In the genomic region with DNA sequence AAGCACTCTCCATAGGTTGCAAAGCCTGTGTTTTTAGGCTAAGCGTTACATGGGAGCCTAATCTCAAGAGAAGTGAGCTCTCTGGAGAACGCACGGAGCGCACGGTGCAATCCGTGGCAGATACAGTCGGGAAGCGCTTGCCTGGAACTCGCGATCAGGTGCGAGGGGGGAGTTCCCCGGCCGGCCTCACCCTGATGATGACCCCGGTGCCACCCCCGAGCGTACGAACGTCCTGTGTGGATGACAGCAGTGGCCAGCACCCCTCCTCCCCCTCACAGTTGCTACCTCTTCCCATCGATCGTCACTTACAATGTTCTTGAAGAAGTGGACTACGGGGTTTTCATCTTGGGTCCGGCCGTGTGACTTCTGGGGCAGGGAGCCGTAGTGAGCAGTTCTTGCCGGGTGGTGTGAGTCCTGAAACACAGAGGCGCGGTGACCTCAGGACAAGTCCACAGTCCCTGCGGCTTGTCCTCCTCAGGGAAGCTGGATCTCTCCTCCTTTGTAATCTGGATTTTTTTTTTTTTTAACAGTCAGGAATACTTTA, we compare ENCODE assay signal across 20 cellular contexts.
"Had no signal": no experiment of that assay in that cellular context is flagged by ENCODE, and none has a peak within 500 bp of the region (broad histone marks: within the 10 kb centered on the region; RNA-seq: fewer than 3 reads in every experiment).

No MANE protein-coding gene starts in this region.

- H3K27ac Mint-ChIP-seq: activated naive CD4-positive, alpha-beta T cell treated with anti-CD3 and anti-CD28 coated beads, Interleukin-2, amount 50 U/mL, for 72 hours; effector memory CD8-positive, alpha-beta T cell; progenitor cell of endocrine pancreas; T-helper 1 cell treated with Interleukin-12 subunit alpha and Interleukin-12 subunit beta and Interleukin-4 antibody, amounts not matched to agents 30 μg/mL and 1 μg/mL, for 36 hours; WTC11 had no signal

- H3K36me3 Mint-ChIP-seq: activated naive CD4-positive, alpha-beta T cell treated with anti-CD3 and anti-CD28 coated beads, Interleukin-2, amount 50 U/mL, for 72 hours; WTC11 had no signal

- DNase-seq: activated T-cell treated with anti-CD3 and anti-CD28 coated beads for 4 hours; brain microvascular endothelial cell; caudate nucleus; effector memory CD8-positive, alpha-beta T cell; hypothalamus; left cardiac atrium; mesenchymal stem cell; retina; stimulated activated CD4-positive, alpha-beta T cell treated with anti-CD3 and anti-CD28 coated beads, Interleukin-4, amount 100 ng/mL, for 24 hours; stimulated activated naive CD8-positive, alpha-beta T cell treated with anti-CD3 and anti-CD28 coated beads, Interleukin-15, Interleukin-2, amounts not matched to agents 100 U/mL and 50 U/mL, for 24 hours; T1000; thyroid gland had no signal

- H3K27me3 Mint-ChIP-seq: effector memory CD8-positive, alpha-beta T cell had no signal

- H3K27me3 ChIP-seq: ascending aorta, brain microvascular endothelial cell, esophagus muscularis mucosa, thyroid gland had no signal

- FAIRE-seq: frontal cortex had no signal

- ATAC-seq: effector memory CD8-positive, alpha-beta T cell; left cardiac atrium; stimulated activated naive CD8-positive, alpha-beta T cell treated with anti-CD3 and anti-CD28 coated beads, Interleukin-15, Interleukin-2, amounts not matched to agents 100 U/mL and 50 U/mL, for 24 hours; WTC11 had no signal

- H3K27ac ChIP-seq: ascending aorta, brain microvascular endothelial cell, thyroid gland had no signal

- H3K4me1 Mint-ChIP-seq: neural crest cell had no signal

- H3K4me1 ChIP-seq: ascending aorta, esophagus muscularis mucosa, thyroid gland had no signal

- H3K4me3 Mint-ChIP-seq: effector memory CD8-positive, alpha-beta T cell; neural crest cell; T-helper 1 cell treated with Interleukin-12 subunit alpha and Interleukin-12 subunit beta and Interleukin-4 antibody, amounts not matched to agents 30 μg/mL and 1 μg/mL, for 36 hours; WTC11 had no signal

- H3K4me3 ChIP-seq: ascending aorta, esophagus muscularis mucosa, thyroid gland had no signal

- H3K36me3 ChIP-seq: ascending aorta, brain microvascular endothelial cell, esophagus muscularis mucosa, thyroid gland had no signal

- H3K9me3 Mint-ChIP-seq: activated naive CD4-positive, alpha-beta T cell treated with anti-CD3 and anti-CD28 coated beads, Interleukin-2, amount 50 U/mL, for 72 hours; effector memory CD8-positive, alpha-beta T cell; neural crest cell; T-helper 1 cell treated with Interleukin-12 subunit alpha and Interleukin-12 subunit beta and Interleukin-4 antibody, amounts not matched to agents 30 μg/mL and 1 μg/mL, for 36 hours; WTC11 had no signal

- H3K9me3 ChIP-seq: ascending aorta, esophagus muscularis mucosa, thyroid gland had no signal
